23 cellular contexts compared by ENCODE assay signal in the genomic region with DNA sequence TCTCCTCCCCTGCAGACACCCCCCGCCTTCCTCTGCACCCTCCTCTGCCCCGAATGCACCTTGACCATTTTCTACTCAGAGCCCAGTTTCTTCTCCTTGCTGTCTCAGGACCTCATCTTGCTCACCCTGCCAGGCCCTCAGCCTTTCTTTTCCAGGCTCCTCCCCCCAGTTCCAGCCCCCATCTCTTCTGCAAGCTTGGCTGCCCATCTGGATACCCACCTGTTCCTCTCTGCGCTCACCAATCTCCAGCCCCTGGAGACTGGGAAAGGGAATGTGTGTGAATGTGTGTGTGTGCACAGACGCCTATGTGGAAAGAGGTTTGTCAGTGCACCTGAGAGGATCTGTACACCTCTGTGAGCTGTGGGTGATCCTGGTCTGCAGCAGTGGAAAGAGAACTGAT. TPM values are rescaled to one million over a fixed set of nuclear protein-coding genes. Genes with fewer than 3 reads are reported as not detected.
DNase-seq lines count a peak whose midpoint lies in the region; ATAC-seq, FAIRE-seq and TF ChIP-seq lines count a peak whose summit lies in the region.
"Had no signal": no experiment of that assay in that cellular context is flagged by ENCODE, and none has a peak within 500 bp of the region (broad histone marks: within the 10 kb centered on the region; RNA-seq: fewer than 3 reads in every experiment).

No MANE protein-coding gene starts in this region.

- H3K4me1 Mint-ChIP-seq in stimulated activated memory B cell treated with anti-CD40 and anti-IgM and Interleukin-4, amounts not matched to agents 10 μg/mL and 1 μg/mL and 100 μg/mL, for 72 hours: peaks cover 26% of the 10 kb centered on the region
- H3K4me1 Mint-ChIP-seq: CD4-positive, CD25-positive, alpha-beta regulatory T cell had no signal

- no peaks in the 10 kb centered on the region for H3K36me3 ChIP-seq in kidney (ENCODE audit: control insufficient read depth in 1 of 2, insufficient read depth in 2 of 2, low read length in 2 of 2)
- H3K36me3 ChIP-seq: MG63, SJSA1 had no signal

- no peak overlapping the region for H3K27ac Mint-ChIP-seq in stimulated activated memory B cell treated with anti-CD40 and anti-IgM and Interleukin-4, amounts not matched to agents 10 μg/mL and 1 μg/mL and 100 μg/mL, for 72 hours

- H3K36me3 Mint-ChIP-seq in stimulated activated memory B cell treated with anti-CD40 and anti-IgM and Interleukin-4, amounts not matched to agents 10 μg/mL and 1 μg/mL and 100 μg/mL, for 72 hours: no peaks in the 10 kb centered on the region
- H3K36me3 Mint-ChIP-seq: CD4-positive, CD25-positive, alpha-beta regulatory T cell had no signal

- no peak for ATAC-seq in stimulated activated memory B cell treated with anti-CD40 and anti-IgM and Interleukin-4, amounts not matched to agents 10 μg/mL and 1 μg/mL and 100 μg/mL, for 72 hours
- ATAC-seq in GM21367 (IDR thresholded peaks at IDR 0.05; ENCODE audit: unreplicated experiment) (no peak), GM18502 (IDR thresholded peaks at IDR 0.05; ENCODE audit: poor library complexity, unreplicated experiment) (no peak), HG03135 (IDR thresholded peaks at IDR 0.05; ENCODE audit: unreplicated experiment) (no peak)
- ATAC-seq: HepG2 had no signal

- intact Hi-C loops in kidney (cut with DNase I): no loop called here

- FAIRE-seq in kidney (lab: Jason Lieb, UNC): no peak
- FAIRE-seq: G401.6, GM18507, H1, HepG2 had no signal

- H3K27ac ChIP-seq in angular gyrus (ENCODE audit: low read depth, low read length) (peak overlapping the region; percentile 13), kidney (ENCODE audit: low read depth in 2 of 2, low read length in 2 of 2) (no peak overlapping the region)
- H3K27ac ChIP-seq: PC-9, SJSA1 had no signal

- no peak overlapping the region for H3K9ac ChIP-seq in kidney (ENCODE audit: low read length in 2 of 2)

- H3K4me1 ChIP-seq in kidney (ENCODE audit: control insufficient read depth in 1 of 2, insufficient read depth in 1 of 2, low read depth in 1 of 2, low read length in 2 of 2): no peaks in the 10 kb centered on the region
- H3K4me1 ChIP-seq: SJSA1 had no signal

- DNase-seq in DMS 273 (lab: John Stamatoyannopoulos, UW; ENCODE audit: unreplicated experiment) (peak; percentile 91), NCI-H2171 treated with DMSO at 0.1 percent for 48 hours (lab: John Stamatoyannopoulos, UW) (peak; percentile 98), kidney (no peak)
- DNase-seq: Calu3; CD4-positive, CD25-positive, alpha-beta regulatory T cell; DMS79 treated with DMSO at 0.1 percent for 48 hours; MG63; NCI-H1092; NCI-H146; NCI-H2107; NCI-H345; NCI-H774; PC-9 had no signal

- no peak overlapping the region for H3K4me3 ChIP-seq in kidney (ENCODE audit: low read length in 2 of 2)
- H3K4me3 ChIP-seq: MG63, PC-9, SJSA1 had no signal

- TF ChIP-seq CTCF in kidney (IDR thresholded peaks at IDR 0.05; ENCODE audit: borderline replicate concordance, extremely low read depth, insufficient read depth): no peak

- H3K4me3 Mint-ChIP-seq in stimulated activated memory B cell treated with anti-CD40 and anti-IgM and Interleukin-4, amounts not matched to agents 10 μg/mL and 1 μg/mL and 100 μg/mL, for 72 hours: peak overlapping the region; percentile 6
- H3K4me3 Mint-ChIP-seq: CD4-positive, CD25-positive, alpha-beta regulatory T cell had no signal

- H3K9me3 ChIP-seq in kidney (ENCODE audit: control insufficient read depth in 1 of 2, low read length in 2 of 2): no peaks in the 10 kb centered on the region
- H3K9me3 ChIP-seq: MG63, SJSA1 had no signal

- no peaks in the 10 kb centered on the region for H3K9me3 Mint-ChIP-seq in stimulated activated memory B cell treated with anti-CD40 and anti-IgM and Interleukin-4, amounts not matched to agents 10 μg/mL and 1 μg/mL and 100 μg/mL, for 72 hours

- no peaks in the 10 kb centered on the region for H3K27me3 Mint-ChIP-seq in stimulated activated memory B cell treated with anti-CD40 and anti-IgM and Interleukin-4, amounts not matched to agents 10 μg/mL and 1 μg/mL and 100 μg/mL, for 72 hours

RNA-seq across cellular contexts. Expression of gene SLC22A12, which starts 36.4 kb away (rescaled TPM):
- total RNA-seq in kidney: 5.3 TPM
- polyA plus RNA-seq in kidney (ENCODE audit: insufficient read depth, low read depth, low replicate concordance): 85.9 TPM
- total RNA-seq: Calu3; CD4-positive, CD25-positive, alpha-beta regulatory T cell; H1; HepG2; PC-9; SJSA1 had no signal
- polyA plus RNA-seq: CD4-positive, CD25-positive, alpha-beta regulatory T cell; H1; HepG2 had no signal
